In the genomic region with DNA sequence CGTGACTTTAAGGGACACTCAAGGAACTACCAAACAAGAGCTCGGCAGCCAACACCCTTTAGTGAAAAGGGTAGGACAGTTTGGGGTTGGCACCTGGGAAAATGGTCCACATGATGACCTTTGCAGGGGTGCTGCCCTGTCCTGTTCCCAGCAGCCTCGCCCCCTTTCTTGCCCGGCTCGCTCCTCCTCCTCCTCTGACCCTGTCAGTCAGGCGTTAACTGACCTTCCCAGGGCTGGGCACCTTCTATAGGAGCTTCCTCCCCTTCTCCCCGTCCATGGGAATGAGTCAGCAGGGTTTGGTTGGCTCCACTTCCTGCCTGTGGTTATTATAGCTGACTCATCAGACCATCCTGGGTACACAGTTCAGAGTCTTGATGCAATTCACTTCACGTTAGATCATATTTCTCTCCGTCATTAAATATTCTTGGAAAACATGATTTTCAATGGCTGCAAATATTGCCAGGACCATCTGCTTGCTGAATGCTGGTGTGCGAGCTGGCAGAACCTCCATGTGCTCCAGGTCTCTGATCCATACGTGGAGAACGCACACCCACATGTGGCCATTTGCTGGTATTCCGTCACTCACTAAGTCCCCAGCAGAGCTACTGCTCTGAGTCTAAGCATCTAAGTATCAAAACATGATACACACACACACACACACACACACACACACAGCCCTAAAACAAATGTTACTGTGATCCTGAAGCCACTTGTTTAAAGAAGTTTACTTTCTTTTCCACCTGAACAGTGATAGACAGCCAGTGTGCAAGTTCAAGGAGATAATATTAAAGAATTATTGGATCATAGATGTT, we compare ENCODE assay signal across 8 cellular contexts.
A peak's percentile ranks its signal among the peaks of the same experiment; 100 is the strongest.
DNase-seq lines count a peak whose midpoint lies in the region; ATAC-seq and TF ChIP-seq lines count a peak whose summit lies in the region.

No MANE protein-coding gene starts in this region.

- DNase-seq in DMS79 (lab: John Stamatoyannopoulos, UW), result peak; percentile 19
- peak; percentile 88 to 96 for DNase-seq in SHP77 (lab: John Stamatoyannopoulos, UW)
- peak; percentile 40 for DNase-seq in activated gamma-delta T cell treated with anti-CD3 and anti-CD28 coated beads, Interleukin-2, amount 50 U/mL, for 16 hours (ENCODE audit: low read depth)
- peak; percentile 83 for DNase-seq in Right ventricle myocardium inferior (ENCODE audit: missing footprints)
- peak; percentile 97 for DNase-seq in retinal pigment epithelial cell (ENCODE audit: low read depth)
- no peak for DNase-seq in D341Med (ENCODE audit: low spot score)

- H3K4me3 ChIP-seq in retinal pigment epithelial cell (ENCODE audit: low read length), result peak overlapping the region; percentile 16

- TF ChIP-seq CTCF in retinal pigment epithelial cell (conservative IDR thresholded peaks at IDR 0.05; ENCODE audit: low read depth, low read length), result peak; percentile 50

- intact Hi-C loops in Right ventricle myocardium inferior (cut with DNase I), result no loop called here

- ATAC-seq in Right ventricle myocardium inferior, result peak; percentile 68
- no peak for ATAC-seq in GM21528 (IDR thresholded peaks at IDR 0.05; ENCODE audit: low FRiP score, unreplicated experiment)

- TF ChIP-seq RAD21 in Ishikawa (IDR thresholded peaks at IDR 0.05; ENCODE audit: low read depth), result peak; percentile 81

- TF ChIP-seq EP300 in Ishikawa (IDR thresholded peaks at IDR 0.05; ENCODE audit: borderline replicate concordance), result peak; percentile 92

TF ChIP-seq in Ishikawa, 13 proteins besides CTCF, POLR2A, EP300 and RAD21:
- peak; percentile 57 for TF ChIP-seq TEAD4 (IDR thresholded peaks at IDR 0.05)
- TF ChIP-seq FOXM1 (IDR thresholded peaks at IDR 0.05; ENCODE audit: borderline replicate concordance, low read depth), result peak; percentile 72; the same call in 1 of the 2 replicates
- no peak for TF ChIP-seq TAF1 (IDR thresholded peaks at IDR 0.05; ENCODE audit: low read depth)
- TF ChIP-seq CEBPB (IDR thresholded peaks at IDR 0.05), result peak; percentile 73
- TF ChIP-seq ZBTB7A (IDR thresholded peaks at IDR 0.05; ENCODE audit: low read depth), result no peak
- TF ChIP-seq YY1 (IDR thresholded peaks at IDR 0.05; ENCODE audit: low read depth), result peak; percentile 33; the same call in 1 of the 2 replicates
- TF ChIP-seq TCF12 (IDR thresholded peaks at IDR 0.05; ENCODE audit: low read depth), result peak; percentile 93
- 0 out of 2 replicates have a peak, but pooled peaks have one; percentile 25 for TF ChIP-seq CREB1 (IDR thresholded peaks at IDR 0.05; ENCODE audit: low read depth)
- TF ChIP-seq, protein P1, sequence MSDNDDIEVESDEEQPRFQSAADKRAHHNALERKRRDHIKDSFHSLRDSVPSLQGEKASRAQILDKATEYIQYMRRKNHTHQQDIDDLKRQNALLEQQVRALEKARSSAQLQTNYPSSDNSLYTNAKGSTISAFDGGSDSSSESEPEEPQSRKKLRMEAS (IDR thresholded peaks at IDR 0.05), result peak; percentile 87
- no peak for TF ChIP-seq EGR1 (IDR thresholded peaks at IDR 0.05)
- TF ChIP-seq NFIC (IDR thresholded peaks at IDR 0.05), result peak; percentile 85
